ENCODE assay signal across 9 cellular contexts in genomic region chr20:35279040-35279439, GRCh38. TPM values are rescaled to one million over a fixed set of nuclear protein-coding genes. Genes with fewer than 3 reads are reported as not detected.
DNase-seq lines count a peak whose midpoint lies in the region; ATAC-seq and TF ChIP-seq lines count a peak whose summit lies in the region.
"Had no signal": no experiment of that assay in that cellular context is flagged by ENCODE, and none has a peak within 500 bp of the region (broad histone marks: within the 10 kb centered on the region; RNA-seq: fewer than 3 reads in every experiment).

No MANE protein-coding gene starts in this region.

- no peak for TF ChIP-seq EP300 in tibial nerve (IDR thresholded peaks at IDR 0.05)

- no TSS peak for BruUV-seq in A673 (replicated peaks; lab: Mats Ljungman, UMichigan)

- no peak overlapping the region for H3K4me3 Mint-ChIP-seq in activated T-cell treated with anti-CD3 and anti-CD28 coated beads, Interleukin-2, amount 50 U/mL, for 72 hours
- no peak overlapping the region for H3K4me3 Mint-ChIP-seq in activated naive CD8-positive, alpha-beta T cell treated with anti-CD3 and anti-CD28 coated beads, Interleukin-2, amount 50 U/mL, for 24 hours

- H3K4ac ChIP-seq in mesenchymal stem cell (ENCODE audit: low read depth in 1 of 2, low read length in 2 of 2) = no peak overlapping the region

- peaks cover 36% of the 10 kb centered on the region for H3K4me1 Mint-ChIP-seq in activated T-cell treated with anti-CD3 and anti-CD28 coated beads, Interleukin-2, amount 50 U/mL, for 72 hours (ENCODE audit: low read depth)
- peaks cover 34% of the 10 kb centered on the region for H3K4me1 Mint-ChIP-seq in activated naive CD8-positive, alpha-beta T cell treated with anti-CD3 and anti-CD28 coated beads, Interleukin-2, amount 50 U/mL, for 24 hours

- no peak overlapping the region for H4K8ac ChIP-seq in mesenchymal stem cell (ENCODE audit: low read length)

- H3K27me3 ChIP-seq in mesenchymal stem cell (ENCODE audit: control insufficient read depth in 1 of 2, insufficient read depth in 1 of 2, low read length in 2 of 2) = no peaks in the 10 kb centered on the region
- no peaks in the 10 kb centered on the region for H3K27me3 ChIP-seq in tibial nerve
- H3K27me3 ChIP-seq in A673 (replicated peaks; ENCODE audit: insufficient read depth, low read depth, low read length, poor library complexity) = no peaks in the 10 kb centered on the region

- no peaks in the 10 kb centered on the region for H3K9me3 ChIP-seq in mesenchymal stem cell (ENCODE audit: control insufficient read depth, low read length)
- no peaks in the 10 kb centered on the region for H3K9me3 ChIP-seq in tibial nerve
- no peaks in the 10 kb centered on the region for H3K9me3 ChIP-seq in A673 (ENCODE audit: low read depth, low read length, poor library complexity, severe bottlenecking)

- H2BK120ac ChIP-seq in mesenchymal stem cell (ENCODE audit: low read depth, low read length) = no peak overlapping the region

- peak overlapping the region; percentile 67 for H3K27ac Mint-ChIP-seq in activated T-cell treated with anti-CD3 and anti-CD28 coated beads, Interleukin-2, amount 50 U/mL, for 72 hours
- H3K27ac Mint-ChIP-seq in activated naive CD8-positive, alpha-beta T cell treated with anti-CD3 and anti-CD28 coated beads, Interleukin-2, amount 50 U/mL, for 24 hours = peak overlapping the region; percentile 74

- no peak overlapping the region for H2BK15ac ChIP-seq in mesenchymal stem cell (ENCODE audit: low read depth, poor library complexity, severe bottlenecking)

- H3K9ac ChIP-seq in mesenchymal stem cell (ENCODE audit: low read length) = peak overlapping the region; percentile 98

- TF ChIP-seq CTCF in tibial nerve (IDR thresholded peaks at IDR 0.05) = no peak
- TF ChIP-seq CTCF in A673 (conservative IDR thresholded peaks at IDR 0.05; ENCODE audit: low read depth, low read length) = no peak

- WGBS in mesenchymal stem cell = 98% methylated on average over 5 of the region's 5 CpGs
- 94 to 98% methylated on average over 5 of the region's 5 CpGs for WGBS in tibial nerve, 2 donors

- H3K14ac ChIP-seq in mesenchymal stem cell (ENCODE audit: low read length in 2 of 2) = no peak overlapping the region

- peaks cover 62 to 64% of the 10 kb centered on the region in 2 experiments for H3K36me3 ChIP-seq in mesenchymal stem cell (ENCODE audit: control insufficient read depth in 1 of 2, insufficient read depth in 2 of 2, low read depth in 1 of 2, low read length in 2 of 2)
- peaks cover 0 to 46% (median 13%) of the 10 kb centered on the region in 3 donors for H3K36me3 ChIP-seq in tibial nerve
- peaks cover 36% of the 10 kb centered on the region for H3K36me3 ChIP-seq in A673 (ENCODE audit: insufficient read depth, low read length, poor library complexity, severe bottlenecking)

- no peaks in the 10 kb centered on the region for H3K27me3 Mint-ChIP-seq in activated T-cell treated with anti-CD3 and anti-CD28 coated beads, Interleukin-2, amount 50 U/mL, for 72 hours (ENCODE audit: low read depth)
- no peaks in the 10 kb centered on the region for H3K27me3 Mint-ChIP-seq in activated naive CD8-positive, alpha-beta T cell treated with anti-CD3 and anti-CD28 coated beads, Interleukin-2, amount 50 U/mL, for 24 hours

- H3K27ac ChIP-seq in mesenchymal stem cell (ENCODE audit: low read length, poor library complexity, severe bottlenecking) (peak overlapping the region; percentile 72), tibial nerve (peak overlapping the region; percentile 82 to 97 (median 96)), A673 (ENCODE audit: low read depth, low read length, poor library complexity, severe bottlenecking) (no peak overlapping the region)

- no peak overlapping the region for H3K4me2 ChIP-seq in mesenchymal stem cell (ENCODE audit: low read length, poor library complexity, severe bottlenecking)

- DNase-seq in activated T-cell treated with anti-CD3 and anti-CD28 coated beads, Interleukin-2, amount 50 U/mL, for 72 hours = no peak
- DNase-seq in activated T-cell treated with anti-CD3 and anti-CD28 coated beads, Interleukin-2, amount 50 U/mL, for 48 hours = no peak
- DNase-seq in activated naive CD8-positive, alpha-beta T cell treated with anti-CD3 and anti-CD28 coated beads, Interleukin-2, amount 50 U/mL, for 24 hours = no peak
- DNase-seq in mesenchymal stem cell = no peak
- DNase-seq in tibial nerve (ENCODE audit: low spot score in 2 of 2) = no peak
- DNase-seq in A673 (ENCODE audit: low spot score) = no peak
- DNase-seq in NCI-H187 (lab: John Stamatoyannopoulos, UW) = no peak
- DNase-seq: aorta had no signal

- H3K18ac ChIP-seq in mesenchymal stem cell (ENCODE audit: low read depth in 1 of 2, low read length in 2 of 2) = no peak overlapping the region

- no peak overlapping the region for H3K4me3 ChIP-seq in mesenchymal stem cell (ENCODE audit: insufficient read depth in 1 of 2, low read depth in 1 of 2, low read length in 2 of 2)
- H3K4me3 ChIP-seq in tibial nerve = no peak overlapping the region
- no peak overlapping the region for H3K4me3 ChIP-seq in A673 (ENCODE audit: low read depth, low read length, poor library complexity, severe bottlenecking)

- no peak overlapping the region for H2BK12ac ChIP-seq in mesenchymal stem cell (ENCODE audit: low read length in 2 of 2)

- H4K91ac ChIP-seq in mesenchymal stem cell (ENCODE audit: low read length) = no peak overlapping the region

- H3K36me3 Mint-ChIP-seq in activated T-cell treated with anti-CD3 and anti-CD28 coated beads, Interleukin-2, amount 50 U/mL, for 72 hours (ENCODE audit: insufficient read depth in 2 of 2) = peaks cover 11 to 22% of the 10 kb centered on the region in 2 donors
- peaks cover 49% of the 10 kb centered on the region for H3K36me3 Mint-ChIP-seq in activated naive CD8-positive, alpha-beta T cell treated with anti-CD3 and anti-CD28 coated beads, Interleukin-2, amount 50 U/mL, for 24 hours (ENCODE audit: low read depth)

- no peak for TF ChIP-seq POLR2A in tibial nerve (IDR thresholded peaks at IDR 0.05)

- H2BK5ac ChIP-seq in mesenchymal stem cell (ENCODE audit: low read depth, low read length, poor library complexity, severe bottlenecking) = no peak overlapping the region

- H3K4me1 ChIP-seq in mesenchymal stem cell (ENCODE audit: control insufficient read depth, insufficient read depth, low read depth, low read length) (peaks cover 48% of the 10 kb centered on the region), tibial nerve (peaks cover 0 to 44% (median 20%) of the 10 kb centered on the region in 4 donors), A673 (ENCODE audit: insufficient read depth, low read length, poor library complexity, severe bottlenecking) (peaks cover 13% of the 10 kb centered on the region)

- H3K23ac ChIP-seq in mesenchymal stem cell (ENCODE audit: low read length in 2 of 2) = no peak overlapping the region

- H3K79me1 ChIP-seq in mesenchymal stem cell (replicated peaks; ENCODE audit: low read length, poor library complexity, severe bottlenecking) = peaks cover 12% of the 10 kb centered on the region

- ATAC-seq in activated T-cell treated with anti-CD3 and anti-CD28 coated beads, Interleukin-2, amount 50 U/mL, for 72 hours (replicated peaks in 1 of 2) = no peak
- no peak for ATAC-seq in activated naive CD8-positive, alpha-beta T cell treated with anti-CD3 and anti-CD28 coated beads, Interleukin-2, amount 50 U/mL, for 24 hours
- no peak for ATAC-seq in HG03442 (IDR thresholded peaks at IDR 0.05; ENCODE audit: unreplicated experiment)

- intact Hi-C loops in A673 (cut with micrococcal nuclease; ENCODE audit: unreplicated experiment) = no loop called here

- H2AK5ac ChIP-seq in mesenchymal stem cell (ENCODE audit: low read length, severe bottlenecking) = peak overlapping the region; percentile 54

- CTCF ChIA-PET in A673 (lab: Charles Lee) = interaction anchor here (0.5 kb wide), 1 partner anchor 160 kb away, joined by 4 read pairs; no protein-coding TSS in a partner anchor

- H3K9me3 Mint-ChIP-seq in activated T-cell treated with anti-CD3 and anti-CD28 coated beads, Interleukin-2, amount 50 U/mL, for 72 hours = no peaks in the 10 kb centered on the region
- no peaks in the 10 kb centered on the region for H3K9me3 Mint-ChIP-seq in activated naive CD8-positive, alpha-beta T cell treated with anti-CD3 and anti-CD28 coated beads, Interleukin-2, amount 50 U/mL, for 24 hours

- POLR2A ChIA-PET in A673 (lab: Charles Lee; ENCODE audit: low non-redundant PET) = no interaction called here

- H2AFZ ChIP-seq in mesenchymal stem cell (ENCODE audit: low read depth, low read length) = no peak overlapping the region

RNA-seq across cellular contexts. Expression of gene MMP24OS, which starts 1.1 kb away (rescaled TPM):
- total RNA-seq in activated T-cell treated with anti-CD3 and anti-CD28 coated beads, Interleukin-2, amount 50 U/mL, for 72 hours = 10 to 100 TPM; 41.6 to 44.2 TPM
- 114 TPM for polyA plus RNA-seq in mesenchymal stem cell (2013, experiment 1 of 2)
- polyA plus RNA-seq in mesenchymal stem cell (2013, experiment 2 of 2) = 114 TPM
- total RNA-seq in tibial nerve = 10 to 100 TPM; 30.4 to 41.2 (median 34.4) TPM
- 26.2 and 34.0 TPM in 2 replicates for total RNA-seq in A673 (2021)

RNA-seq across cellular contexts. Expression of gene EIF6, which starts 5.5 kb away (rescaled TPM):
- 100 to 1,000 TPM; 127 to 129 TPM for total RNA-seq in activated T-cell treated with anti-CD3 and anti-CD28 coated beads, Interleukin-2, amount 50 U/mL, for 72 hours
- polyA plus RNA-seq in mesenchymal stem cell (2013, experiment 1 of 2) = 110 TPM
- polyA plus RNA-seq in mesenchymal stem cell (2013, experiment 2 of 2) = 112 TPM
- total RNA-seq in tibial nerve = 100 to 1,000 TPM in 1 of 4 donors, 10 to 100 TPM in 3; 69.5 to 110 (median 86.8) TPM
- 172 and 180 TPM in 2 replicates for total RNA-seq in A673 (2021)

RNA-seq across cellular contexts. Expression of gene FAM83C, which starts 13.2 kb away (rescaled TPM):
- total RNA-seq in activated T-cell treated with anti-CD3 and anti-CD28 coated beads, Interleukin-2, amount 50 U/mL, for 72 hours = not detected
- polyA plus RNA-seq in mesenchymal stem cell (2013, experiment 1 of 2) = not detected
- not detected for polyA plus RNA-seq in mesenchymal stem cell (2013, experiment 2 of 2)
- not detected for total RNA-seq in tibial nerve
- not detected in 2 replicates for total RNA-seq in A673 (2021)
- total RNA-seq: aorta had no signal
- polyA plus RNA-seq: aorta had no signal

RNA-seq across cellular contexts. Expression of gene MMP24, which starts 52.5 kb away (rescaled TPM):
- total RNA-seq in activated T-cell treated with anti-CD3 and anti-CD28 coated beads, Interleukin-2, amount 50 U/mL, for 72 hours = not detected
- 0.01 TPM for polyA plus RNA-seq in mesenchymal stem cell (2013, experiment 1 of 2)
- 0.01 TPM for polyA plus RNA-seq in mesenchymal stem cell (2013, experiment 2 of 2)
- under 1 TPM in 3 of 4 donors, not detected in 1; 0.21 to 0.78 (median 0.66) TPM for total RNA-seq in tibial nerve
- 0.11 and 0.20 TPM in 2 replicates for total RNA-seq in A673 (2021)
